Comparison of ENCODE assay signal across 36 cellular contexts in genomic region chr2:135647836-135648579, GRCh38.
"Had no signal": no experiment of that assay in that cellular context is flagged by ENCODE, and none has a peak within 500 bp of the region (broad histone marks: within the 10 kb centered on the region; RNA-seq: fewer than 3 reads in every experiment).

No MANE protein-coding gene starts in this region.

- H3K4me2 ChIP-seq: hepatocyte, smooth muscle cell had no signal

- H3K4me3 ChIP-seq: cardiac muscle cell, colonic mucosa, gastrocnemius medialis, hepatocyte, ovary, prostate gland, sigmoid colon, smooth muscle cell, stomach, suprapubic skin, tibial artery, upper lobe of right lung had no signal

- H3K27ac Mint-ChIP-seq: activated CD4-positive, alpha-beta T cell treated with anti-CD3 and anti-CD28 coated beads, Interleukin-2, amount 10 ng/mL, durations not matched to agents 7 days and 5 days; activated CD8-positive, alpha-beta T cell treated with anti-CD3 and anti-CD28 coated beads for 36 hours; activated naive CD8-positive, alpha-beta T cell; activated T-helper 17 cell treated with anti-CD3 and anti-CD28 coated beads, Interleukin-2, amount 50 U/mL, for 72 hours; brain; mesothelial cell of epicardium; naive thymus-derived CD4-positive, alpha-beta T cell; stimulated activated naive B cell treated with anti-CD40 and anti-IgM and Interleukin-4, amounts not matched to agents 10 μg/mL and 1 μg/mL and 100 μg/mL, for 72 hours; T-helper 17 cell; WTC11 had no signal

- H3K27ac ChIP-seq: cardiac muscle cell, colonic mucosa, gastrocnemius medialis, hepatocyte, ovary, prostate gland, sigmoid colon, stomach, suprapubic skin, tibial artery, upper lobe of right lung had no signal

- H3K9me3 ChIP-seq: colonic mucosa, gastrocnemius medialis, ovary, prostate gland, sigmoid colon, stomach, suprapubic skin, tibial artery, upper lobe of right lung had no signal

- ATAC-seq: activated CD8-positive, alpha-beta T cell treated with anti-CD3 and anti-CD28 coated beads for 36 hours; activated T-cell treated with anti-CD3 and anti-CD28 coated beads, Interleukin-2, amount 50 U/mL, for 4 hours; activated T-helper 17 cell treated with anti-CD3 and anti-CD28 coated beads, Interleukin-2, amount 50 U/mL, for 72 hours; gastrocnemius medialis; left cardiac atrium; left ventricle myocardium superior; naive thymus-derived CD4-positive, alpha-beta T cell; stimulated activated naive B cell treated with anti-CD40 and anti-IgM and Interleukin-4, amounts not matched to agents 10 μg/mL and 1 μg/mL and 100 μg/mL, for 72 hours; T-helper 17 cell; upper lobe of right lung; WTC11 had no signal

- DNase-seq: activated CD4-positive, alpha-beta T cell treated with anti-CD3 and anti-CD28 coated beads for 1 hour; activated CD4-positive, alpha-beta T cell treated with anti-CD3 and anti-CD28 coated beads, Interleukin-2, amount 10 ng/mL, durations not matched to agents 7 days and 5 days; activated CD8-positive, alpha-beta T cell treated with anti-CD3 and anti-CD28 coated beads for 36 hours; activated T-cell treated with anti-CD3 and anti-CD28 coated beads, Interleukin-2, amount 50 U/mL, for 4 hours; aorta; cerebellar nuclear complex; colonic mucosa; effector CD8-positive, alpha-beta T cell; gastrocnemius medialis; glutamatergic neuron; left cardiac atrium; left ventricle myocardium superior; mammary epithelial cell; naive thymus-derived CD4-positive, alpha-beta T cell; ovary; retina; sigmoid colon; stimulated activated CD4-positive, alpha-beta T cell treated with anti-CD3 and anti-CD28 coated beads, Interleukin-1b, Interleukin-23, amount 100 ng/mL, for 48 hours; stimulated activated naive B cell treated with anti-CD40 and anti-IgM and Interleukin-4, amounts not matched to agents 10 μg/mL and 1 μg/mL and 100 μg/mL, for 72 hours; stomach; T-helper 17 cell; T1000; tibial artery; upper lobe of right lung had no signal

- H3K27me3 ChIP-seq: cardiac muscle cell, colonic mucosa, gastrocnemius medialis, hepatocyte, ovary, sigmoid colon, stomach, suprapubic skin, tibial artery, upper lobe of right lung had no signal

- H2AFZ ChIP-seq: hepatocyte had no signal

- H3K79me2 ChIP-seq: hepatocyte had no signal

- H3K9me3 Mint-ChIP-seq: activated CD4-positive, alpha-beta T cell treated with anti-CD3 and anti-CD28 coated beads, Interleukin-2, amount 10 ng/mL, durations not matched to agents 7 days and 5 days; activated CD8-positive, alpha-beta T cell treated with anti-CD3 and anti-CD28 coated beads for 36 hours; activated T-cell treated with anti-CD3 and anti-CD28 coated beads, Interleukin-2, amount 50 U/mL, for 4 hours; activated T-helper 17 cell treated with anti-CD3 and anti-CD28 coated beads, Interleukin-2, amount 50 U/mL, for 72 hours; brain; mesothelial cell of epicardium; naive thymus-derived CD4-positive, alpha-beta T cell; stimulated activated naive B cell treated with anti-CD40 and anti-IgM and Interleukin-4, amounts not matched to agents 10 μg/mL and 1 μg/mL and 100 μg/mL, for 72 hours; WTC11 had no signal

- H3K4me1 ChIP-seq: colonic mucosa, gastrocnemius medialis, prostate gland, sigmoid colon, stomach, suprapubic skin, tibial artery, upper lobe of right lung had no signal

- FAIRE-seq: endometrium, keratinocyte had no signal

- H3K36me3 ChIP-seq: colonic mucosa, ovary, prostate gland had no signal
